18 cellular contexts compared by ENCODE assay signal in genomic region chr5:144083185-144083584, GRCh38.
DNase-seq lines count a peak whose midpoint lies in the region; ATAC-seq and TF ChIP-seq lines count a peak whose summit lies in the region.
"Had no signal": no experiment of that assay in that cellular context is flagged by ENCODE, and none has a peak within 500 bp of the region (broad histone marks: within the 10 kb centered on the region; RNA-seq: fewer than 3 reads in every experiment).

No MANE protein-coding gene starts in this region.

- no peak overlapping the region for H4K5ac ChIP-seq in IMR-90 (ENCODE audit: low read depth, low read length)

- H3K4me1 ChIP-seq in IMR-90 (ENCODE audit: control insufficient read depth, insufficient read depth, low read length) = peaks cover 4% of the 10 kb centered on the region; the same call in 1 of the 2 replicates
- H3K4me1 ChIP-seq: A549; BLaER1 treated with 17β-estradiol and CSF1 and Interleukin-3, amounts not matched to agents 10 nM and 100 nM; Caco-2 had no signal

- no peak overlapping the region for H3K18ac ChIP-seq in IMR-90 (ENCODE audit: low read depth, low read length)

- TF ChIP-seq CTCF in IMR-90 (conservative IDR thresholded peaks at IDR 0.05; ENCODE audit: low read depth, low read length) = no peak

- H3K27ac Mint-ChIP-seq in activated CD8-positive, alpha-beta memory T cell treated with anti-CD3 and anti-CD28 coated beads, Interleukin-2, amount 10 ng/mL, durations not matched to agents 7 days and 5 days = no peak overlapping the region
- H3K27ac Mint-ChIP-seq: B cell; CD4-positive, alpha-beta T cell; CD8-positive, alpha-beta T cell had no signal

- TF ChIP-seq RAD21 in IMR-90 (IDR thresholded peaks at IDR 0.05; ENCODE audit: low read length) = no peak

- H2BK120ac ChIP-seq in IMR-90 (ENCODE audit: low read depth, low read length) = no peak overlapping the region

- H3K36me3 Mint-ChIP-seq in activated CD8-positive, alpha-beta memory T cell treated with anti-CD3 and anti-CD28 coated beads, Interleukin-2, amount 10 ng/mL, durations not matched to agents 7 days and 5 days = no peaks in the 10 kb centered on the region
- H3K36me3 Mint-ChIP-seq: CD8-positive, alpha-beta T cell had no signal

- H3K14ac ChIP-seq in IMR-90 (replicated peaks; ENCODE audit: low read depth, low read length) = no peak overlapping the region

- H3K23ac ChIP-seq in IMR-90 (ENCODE audit: low read depth, low read length) = no peak overlapping the region

- H3K4me1 Mint-ChIP-seq in activated CD8-positive, alpha-beta memory T cell treated with anti-CD3 and anti-CD28 coated beads, Interleukin-2, amount 10 ng/mL, durations not matched to agents 7 days and 5 days = no peaks in the 10 kb centered on the region
- H3K4me1 Mint-ChIP-seq: B cell had no signal

- no peaks in the 10 kb centered on the region for H3K27me3 ChIP-seq in IMR-90 (ENCODE audit: control insufficient read depth, insufficient read depth, low read length)
- H3K27me3 ChIP-seq: BLaER1 treated with 17β-estradiol and CSF1 and Interleukin-3, amounts not matched to agents 10 nM and 100 nM had no signal

- H3K4me3 ChIP-seq in IMR-90 (ENCODE audit: insufficient read depth, low read depth, low read length) = no peak overlapping the region
- H3K4me3 ChIP-seq: A549; BLaER1 treated with 17β-estradiol and CSF1 and Interleukin-3, amounts not matched to agents 10 nM and 100 nM; GM12878 had no signal

- H3K9me3 Mint-ChIP-seq in activated CD8-positive, alpha-beta memory T cell treated with anti-CD3 and anti-CD28 coated beads, Interleukin-2, amount 10 ng/mL, durations not matched to agents 7 days and 5 days (ENCODE audit: low read depth) = peaks cover 2% of the 10 kb centered on the region

- ATAC-seq in IMR-90 (ENCODE audit: low read depth) (peak; percentile 74), HG03135 (IDR thresholded peaks at IDR 0.05; ENCODE audit: unreplicated experiment) (no peak)
- no peak for ATAC-seq in activated CD8-positive, alpha-beta memory T cell treated with anti-CD3 and anti-CD28 coated beads, Interleukin-2, amount 10 ng/mL, durations not matched to agents 7 days and 5 days
- ATAC-seq: A549; CD8-positive, alpha-beta T cell; GM12878 had no signal

- peaks cover 8% of the 10 kb centered on the region; the same call in 1 of the 2 replicates for H3K9me3 ChIP-seq in IMR-90 (ENCODE audit: control insufficient read depth, insufficient read depth, low read length)
- H3K9me3 ChIP-seq: A549 had no signal

- DNase-seq in IMR-90 (peak; percentile 78), fibroblast of peridontal ligament (ENCODE audit: extremely low read depth) (peak; percentile 51), iris pigment epithelial cell (ENCODE audit: low read depth) (peak; percentile 14)
- no peak for DNase-seq in activated CD8-positive, alpha-beta memory T cell treated with anti-CD3 and anti-CD28 coated beads, Interleukin-2, amount 10 ng/mL, durations not matched to agents 7 days and 5 days
- DNase-seq: AML-193; Caco-2; Calu3; CD4-positive, alpha-beta T cell; CD8-positive, alpha-beta T cell; DMS79 treated with DMSO at 0.1 percent for 48 hours; GF-D8 had no signal

- no peak overlapping the region for H3K9ac ChIP-seq in IMR-90 (ENCODE audit: low read depth, low read length)
- H3K9ac ChIP-seq: BLaER1 treated with 17β-estradiol and CSF1 and Interleukin-3, amounts not matched to agents 10 nM and 100 nM had no signal

- H3K36me3 ChIP-seq in IMR-90 (ENCODE audit: control insufficient read depth, insufficient read depth, low read length) = no peaks in the 10 kb centered on the region
- H3K36me3 ChIP-seq: BLaER1 treated with 17β-estradiol and CSF1 and Interleukin-3, amounts not matched to agents 10 nM and 100 nM had no signal

- H3K4ac ChIP-seq in IMR-90 (ENCODE audit: low read depth, low read length) = no peak overlapping the region

- TF ChIP-seq POLR2A in IMR-90 (IDR thresholded peaks at IDR 0.05; ENCODE audit: low read depth, low read length) = no peak

- no peaks in the 10 kb centered on the region for H3K79me1 ChIP-seq in IMR-90 (ENCODE audit: low read depth in 1 of 2, low read length in 2 of 2)

- peak overlapping the region; percentile 85 for H2BK5ac ChIP-seq in IMR-90 (ENCODE audit: low read depth, low read length, poor library complexity, severe bottlenecking)

- no peak overlapping the region for H3K4me2 ChIP-seq in IMR-90 (ENCODE audit: low read depth, low read length)
- H3K4me2 ChIP-seq: A549; BLaER1 treated with 17β-estradiol and CSF1 and Interleukin-3, amounts not matched to agents 10 nM and 100 nM had no signal

- H4K20me1 ChIP-seq in IMR-90 (ENCODE audit: insufficient read depth, low read length) = no peaks in the 10 kb centered on the region
- H4K20me1 ChIP-seq: BLaER1 treated with 17β-estradiol and CSF1 and Interleukin-3, amounts not matched to agents 10 nM and 100 nM had no signal

- H2AK9ac ChIP-seq in IMR-90 (replicated peaks; ENCODE audit: low read depth, low read length, poor library complexity) = no peak overlapping the region

- H4K91ac ChIP-seq in IMR-90 (ENCODE audit: insufficient read depth, low read depth, low read length) = no peak overlapping the region

- intact Hi-C loops in IMR-90 (cut with micrococcal nuclease) = no loop called here

- CTCF ChIA-PET in IMR-90 (lab: Yijun Ruan, JAX) = no interaction called here
- CTCF ChIA-PET in activated CD8-positive, alpha-beta memory T cell treated with anti-CD3 and anti-CD28 coated beads, Interleukin-2, amount 10 ng/mL, durations not matched to agents 7 days and 5 days (lab: Charles Lee) = no interaction called here

- H3K56ac ChIP-seq in IMR-90 (ENCODE audit: extremely low read depth, insufficient read depth, low read length) = no peak overlapping the region

- dilution Hi-C loops in IMR-90 (cut with HindIII; ENCODE audit: low sequenced_read_pairs, unreplicated experiment) = no loop called here

- no peak overlapping the region for H2AFZ ChIP-seq in IMR-90 (replicated peaks; ENCODE audit: low read length, poor library complexity)

- POLR2A ChIA-PET in IMR-90 (lab: Charles Lee; ENCODE audit: unreplicated experiment) = no interaction called here

- in situ Hi-C loops in IMR-90 (cut with MboI; ENCODE audit: low sequenced_read_pairs) = no loop called here

- WGBS in IMR-90 (ENCODE audit: extremely low coverage in 2 of 2, insufficient read length in 1 of 2), 2 experiments = no CpG with 5 or more reads among the region's 1 CpG

- peaks cover 9% of the 10 kb centered on the region for H3K27me3 Mint-ChIP-seq in activated CD8-positive, alpha-beta memory T cell treated with anti-CD3 and anti-CD28 coated beads, Interleukin-2, amount 10 ng/mL, durations not matched to agents 7 days and 5 days
- H3K27me3 Mint-ChIP-seq: CD4-positive, alpha-beta T cell had no signal

- H3K27ac ChIP-seq in IMR-90 (ENCODE audit: insufficient read depth, low read length) = no peak overlapping the region
- H3K27ac ChIP-seq: 22Rv1; A549; BLaER1 treated with 17β-estradiol and CSF1 and Interleukin-3, amounts not matched to agents 10 nM and 100 nM; C4-2B had no signal

- BruUV-seq in IMR-90 (replicated peaks; lab: Mats Ljungman, UMichigan) = no TSS peak

- H3K4me3 Mint-ChIP-seq in activated CD8-positive, alpha-beta memory T cell treated with anti-CD3 and anti-CD28 coated beads, Interleukin-2, amount 10 ng/mL, durations not matched to agents 7 days and 5 days = no peak overlapping the region
- H3K4me3 Mint-ChIP-seq: B cell; CD4-positive, alpha-beta T cell; CD8-positive, alpha-beta T cell had no signal

- no peak overlapping the region for H4K8ac ChIP-seq in IMR-90 (ENCODE audit: low read depth in 2 of 2, low read length in 2 of 2)

- H3K9me1 ChIP-seq in IMR-90 (ENCODE audit: insufficient read depth, low read length) = no peaks in the 10 kb centered on the region

- H2BK15ac ChIP-seq in IMR-90 (ENCODE audit: low read depth, low read length) = no peak overlapping the region

- H2BK20ac ChIP-seq in IMR-90 (ENCODE audit: low read depth, low read length) = no peak overlapping the region

- no peak overlapping the region for H2AK5ac ChIP-seq in IMR-90 (ENCODE audit: low read depth, low read length)

TF ChIP-seq in IMR-90, 13 proteins besides CTCF, POLR2A, EP300 and RAD21:
- TF ChIP-seq ELK1 (IDR thresholded peaks at IDR 0.05; ENCODE audit: borderline replicate concordance, low read depth, low read length) = no peak
- 0 out of 2 replicates have a peak, but pooled peaks have one; percentile 4 for TF ChIP-seq FOS (IDR thresholded peaks at IDR 0.05; ENCODE audit: low read depth, low read length)
- TF ChIP-seq MAFK (IDR thresholded peaks at IDR 0.05; ENCODE audit: low read depth, low read length) = no peak
TF ChIP-seq in IMR-90: peak in this region for 1.
